Comparison of ENCODE assay signal across 9 cellular contexts in the genomic region with DNA sequence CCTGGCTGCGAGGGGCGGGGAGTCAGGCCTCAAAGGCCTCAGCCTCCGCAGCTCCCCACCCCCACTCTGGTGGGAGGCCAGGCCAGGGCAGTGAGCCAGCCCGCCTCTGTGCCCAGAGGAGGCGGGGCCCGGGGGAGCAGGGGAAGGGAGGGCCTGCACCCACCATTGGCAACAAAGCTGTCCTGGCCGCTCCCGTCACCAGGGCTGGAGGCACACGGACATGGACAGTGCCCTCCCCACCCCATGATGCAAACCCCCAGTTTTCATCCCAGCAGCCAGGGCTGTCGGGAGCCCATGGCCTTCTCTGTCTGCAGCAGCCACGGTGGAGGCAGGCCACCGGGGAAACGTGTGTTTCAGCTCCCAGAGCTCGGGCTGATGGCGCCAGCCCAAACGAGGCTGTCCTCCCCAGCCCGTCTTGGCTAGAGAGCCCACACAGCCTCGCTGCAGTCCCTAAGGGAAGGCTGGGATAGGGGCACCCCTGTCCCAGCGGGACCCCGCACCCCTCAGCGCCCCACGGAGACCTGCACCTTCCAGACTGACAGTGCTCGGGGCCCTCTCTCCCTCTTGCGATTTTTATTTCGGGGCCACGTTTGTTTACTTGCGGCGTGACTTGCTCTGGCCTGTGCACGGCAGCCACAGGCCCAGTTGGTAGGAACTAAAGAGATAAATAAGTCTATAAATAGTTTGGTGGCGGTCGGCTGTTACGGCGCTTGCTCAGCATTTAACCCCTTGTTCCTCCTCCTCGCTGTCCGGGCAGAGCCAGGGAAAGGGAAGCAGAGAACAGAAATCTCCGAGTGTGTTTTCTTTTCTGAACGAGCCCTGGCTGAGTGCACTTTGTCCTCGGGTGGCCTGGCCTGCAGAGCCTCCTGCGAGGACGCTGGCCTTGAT.
DNase-seq lines count a peak whose midpoint lies in the region; ATAC-seq and TF ChIP-seq lines count a peak whose summit lies in the region.
"Had no signal": no experiment of that assay in that cellular context is flagged by ENCODE, and none has a peak within 500 bp of the region (broad histone marks: within the 10 kb centered on the region; RNA-seq: fewer than 3 reads in every experiment).

No MANE protein-coding gene starts in this region.

- TF ChIP-seq CTCF in breast epithelium (IDR thresholded peaks at IDR 0.05) (no peak), mammary epithelial cell (conservative IDR thresholded peaks at IDR 0.05 in 1 of 2, IDR thresholded peaks at IDR 0.05 in 1 of 2; ENCODE audit: extremely low read depth in 1 of 2, insufficient read depth in 1 of 2, low read depth in 1 of 2, low read length in 2 of 2) (no peak), endodermal cell (conservative IDR thresholded peaks at IDR 0.05) (no peak)

- H3K27ac Mint-ChIP-seq in endodermal cell, result peak overlapping the region; percentile 5

- H3K4me1 ChIP-seq in breast epithelium (peaks cover 5 to 21% of the 10 kb centered on the region in 2 donors), mammary epithelial cell (ENCODE audit: insufficient read depth, low read length) (no peaks in the 10 kb centered on the region), endodermal cell (ENCODE audit: control insufficient read depth, insufficient read depth, low read length) (no peaks in the 10 kb centered on the region)
- H3K4me1 ChIP-seq in effector memory CD4-positive, alpha-beta T cell (ENCODE audit: control insufficient read depth, insufficient read depth, low read length, poor library complexity, severe bottlenecking), result no peaks in the 10 kb centered on the region

- H2AFZ ChIP-seq in mammary epithelial cell (ENCODE audit: low read depth, low read length), result no peak overlapping the region

- H3K36me3 Mint-ChIP-seq in endodermal cell (ENCODE audit: low read depth), result no peaks in the 10 kb centered on the region

- in situ Hi-C loops in mammary epithelial cell (cut with MboI; ENCODE audit: low sequenced_read_pairs in 2 of 2), result no loop called here

- no peak overlapping the region for H3K4me3 Mint-ChIP-seq in endodermal cell

- no peak overlapping the region for H3K4me2 ChIP-seq in mammary epithelial cell (ENCODE audit: insufficient read depth, low read depth, low read length)
- H3K4me2 ChIP-seq: KMS-11 had no signal

- H3K27me3 Mint-ChIP-seq in endodermal cell (ENCODE audit: insufficient read depth), result no peaks in the 10 kb centered on the region

- BruUV-seq in mammary epithelial cell (replicated peaks; lab: Mats Ljungman, UMichigan), result no TSS peak

- intact Hi-C loops in breast epithelium (cut with DNase I; ENCODE audit: low total_unique reads), result no loop called here
- intact Hi-C loops in mammary epithelial cell (cut with micrococcal nuclease), result no loop called here

- no peaks in the 10 kb centered on the region for H3K9me3 Mint-ChIP-seq in endodermal cell

- CTCF ChIA-PET in mammary epithelial cell (lab: Charles Lee; ENCODE audit: low non-redundant PET), result no interaction called here

- no peaks in the 10 kb centered on the region for H3K4me1 Mint-ChIP-seq in endodermal cell

- H3K79me2 ChIP-seq in mammary epithelial cell (ENCODE audit: insufficient read depth, low read length), result no peaks in the 10 kb centered on the region

- H3K27ac ChIP-seq in breast epithelium, result peak overlapping the region; percentile 63 to 85
- no peak overlapping the region for H3K27ac ChIP-seq in mammary epithelial cell (ENCODE audit: insufficient read depth, low read depth, low read length)
- H3K27ac ChIP-seq in endodermal cell (ENCODE audit: low read depth, low read length), result peak overlapping the region; percentile 24
- no peak overlapping the region for H3K27ac ChIP-seq in effector memory CD4-positive, alpha-beta T cell (ENCODE audit: insufficient read depth, low read length, poor library complexity, severe bottlenecking)
- H3K27ac ChIP-seq: KMS-11 had no signal

- DNase-seq in breast epithelium (ENCODE audit: low spot score in 2 of 2) (peak; percentile 62 to 76), mammary epithelial cell (no peak), endodermal cell (no peak), myocyte (ENCODE audit: low read depth) (peak; percentile 1), NCI-H82 treated with DMSO at 0.1 percent for 48 hours (lab: John Stamatoyannopoulos, UW; ENCODE audit: unreplicated experiment) (no peak)
- DNase-seq in effector memory CD4-positive, alpha-beta T cell, result no peak

- H3K36me3 ChIP-seq in breast epithelium (no peaks in the 10 kb centered on the region), mammary epithelial cell (ENCODE audit: insufficient read depth, low read length) (no peaks in the 10 kb centered on the region), endodermal cell (ENCODE audit: control insufficient read depth, insufficient read depth, low read length) (no peaks in the 10 kb centered on the region)
- H3K36me3 ChIP-seq in effector memory CD4-positive, alpha-beta T cell (ENCODE audit: control insufficient read depth, insufficient read depth, low read length), result no peaks in the 10 kb centered on the region

- 24% methylated on average over 28 of the region's 40 CpGs for WGBS in mammary epithelial cell (ENCODE audit: low coverage, missing lambda C conversion rate)
- 75 to 86% methylated on average over 21 to 40 of the region's 40 CpGs for WGBS in endodermal cell (ENCODE audit: insufficient coverage in 1 of 2, insufficient read length in 1 of 2), 2 experiments

- ATAC-seq in HG03175 (IDR thresholded peaks at IDR 0.05; ENCODE audit: unreplicated experiment) (no peak), HG02981 (IDR thresholded peaks at IDR 0.05; ENCODE audit: unreplicated experiment) (no peak)

- no peaks in the 10 kb centered on the region for H3K27me3 ChIP-seq in breast epithelium
- H3K27me3 ChIP-seq in mammary epithelial cell (ENCODE audit: insufficient read depth, low read length), result no peaks in the 10 kb centered on the region
- no peaks in the 10 kb centered on the region for H3K27me3 ChIP-seq in endodermal cell (ENCODE audit: control insufficient read depth, insufficient read depth, low read length, poor library complexity, severe bottlenecking)
- peaks cover 10% of the 10 kb centered on the region for H3K27me3 ChIP-seq in effector memory CD4-positive, alpha-beta T cell (replicated peaks; ENCODE audit: control insufficient read depth, insufficient read depth, low read length, poor library complexity, severe bottlenecking)

- dilution Hi-C loops in mammary epithelial cell (cut with HindIII; ENCODE audit: low sequenced_read_pairs), result no loop called here

- no peaks in the 10 kb centered on the region for H3K9me3 ChIP-seq in breast epithelium
- peaks cover 40% of the 10 kb centered on the region for H3K9me3 ChIP-seq in mammary epithelial cell (replicated peaks; ENCODE audit: insufficient read depth, low read length)
- no peaks in the 10 kb centered on the region for H3K9me3 ChIP-seq in endodermal cell (ENCODE audit: control insufficient read depth, low read length)
- H3K9me3 ChIP-seq in effector memory CD4-positive, alpha-beta T cell (ENCODE audit: control insufficient read depth, low read length), result no peaks in the 10 kb centered on the region

- H3K4me3 ChIP-seq in breast epithelium (peak overlapping the region; percentile 29 to 62 (median 43)), mammary epithelial cell (replicated peaks in 1 of 3; ENCODE audit: insufficient read depth in 1 of 3, low read depth in 2 of 3, low read length in 3 of 3) (no peak overlapping the region), endodermal cell (ENCODE audit: low read length) (no peak overlapping the region)
- H3K4me3 ChIP-seq in effector memory CD4-positive, alpha-beta T cell (ENCODE audit: insufficient read depth, low read depth, low read length, poor library complexity, severe bottlenecking), result no peak overlapping the region

- H3K9ac ChIP-seq in mammary epithelial cell (ENCODE audit: insufficient read depth, low read length) (no peak overlapping the region), endodermal cell (ENCODE audit: extremely low read depth, low read length, poor library complexity, severe bottlenecking) (no peak overlapping the region)
- H3K9ac ChIP-seq: KMS-11 had no signal

- no peak for TF ChIP-seq POLR2A in breast epithelium (IDR thresholded peaks at IDR 0.05)

- H4K20me1 ChIP-seq in mammary epithelial cell (ENCODE audit: insufficient read depth, low read length), result no peaks in the 10 kb centered on the region

Comparison
In these comparisons a context has a peak if more than half of its experiments do, and no peak if none do; other contexts are left out.
1. DNase-seq: peak in breast epithelium (2 of 2) and myocyte (single experiment); none in mammary epithelial cell (single experiment), endodermal cell (single experiment), effector memory CD4-positive, alpha-beta T cell (0 of 3) and NCI-H82 treated with DMSO at 0.1 percent for 48 hours (single experiment).
2. H3K27ac ChIP-seq: peak in breast epithelium (2 of 2) and endodermal cell (single experiment); none in mammary epithelial cell (single experiment) and effector memory CD4-positive, alpha-beta T cell (single experiment).
3. H3K4me3 ChIP-seq: peak in breast epithelium (3 of 3); none in mammary epithelial cell (0 of 3), endodermal cell (single experiment) and effector memory CD4-positive, alpha-beta T cell (single experiment).